2 cellular contexts compared by ENCODE assay signal in genomic region chr1:210558302-210558701, GRCh38.
TF ChIP-seq lines count a peak whose summit lies in the region.

No MANE protein-coding gene starts in this region.

TF ChIP-seq in HEK293, 187 proteins besides CTCF, POLR2A, EP300 and RAD21 (continued from another document):
- TF ChIP-seq PRDM10 (tag by site-specific recombination; IDR thresholded peaks at IDR 0.05), result 0 out of 2 replicates have a peak, but pooled peaks have one; percentile 21
- 0 out of 2 replicates have a peak, but pooled peaks have one; percentile 32 for TF ChIP-seq IKZF3 (tag by site-specific recombination; IDR thresholded peaks at IDR 0.05)
- TF ChIP-seq KLF17 (tag by site-specific recombination; IDR thresholded peaks at IDR 0.05), result no peak
- peak; percentile 43; the same call in 1 of the 2 replicates for TF ChIP-seq ZBTB17 (tag by site-specific recombination; IDR thresholded peaks at IDR 0.05)
- TF ChIP-seq FEZF1 (tag by site-specific recombination; IDR thresholded peaks at IDR 0.05), result peak; percentile 26; the same call in 1 of the 2 replicates
- peak; percentile 60; the same call in 1 of the 2 replicates for TF ChIP-seq ZSCAN23 (tag by site-specific recombination; IDR thresholded peaks at IDR 0.05)
- peak; percentile 94 for TF ChIP-seq MZF1 (tag by site-specific recombination; IDR thresholded peaks at IDR 0.05; ENCODE audit: borderline replicate concordance)
- no peak for TF ChIP-seq ZNF248 (tag by site-specific recombination; IDR thresholded peaks at IDR 0.05)
- TF ChIP-seq ATF2 (tag by site-specific recombination; IDR thresholded peaks at IDR 0.05; ENCODE audit: low read depth), result peak; percentile 80
- TF ChIP-seq ZIC2 (tag by site-specific recombination; IDR thresholded peaks at IDR 0.05), result no peak
- no peak for TF ChIP-seq ZNF629 (tag by site-specific recombination; IDR thresholded peaks at IDR 0.05)
- TF ChIP-seq ZNF518A (tag by site-specific recombination; conservative IDR thresholded peaks at IDR 0.05; ENCODE audit: low read depth), result 0 out of 2 replicates have a peak, but pooled peaks have one; percentile 13

TF ChIP-seq in K562, 482 proteins besides CTCF, POLR2A, EP300 and RAD21 (continued from another document):
- TF ChIP-seq TAF1 (IDR thresholded peaks at IDR 0.05; ENCODE audit: control insufficient read depth, extremely low read depth, insufficient read depth, low read length, severe bottlenecking) (no peak), HDGF (IDR thresholded peaks at IDR 0.05) (no peak), ZNF592 (IDR thresholded peaks at IDR 0.05) (no peak), GABPA (tag; conservative IDR thresholded peaks at IDR 0.05; ENCODE audit: low read depth) (no peak), VEZF1 (CRISPR knock-in tag; IDR thresholded peaks at IDR 0.05) (peak; percentile 37; the same call in 1 of the 2 replicates), ZNF175 (CRISPR knock-in tag; IDR thresholded peaks at IDR 0.05; ENCODE audit: low read depth) (0 out of 2 replicates have a peak, but pooled peaks have one; percentile 38), CBFA2T3 (IDR thresholded peaks at IDR 0.05) (peak; percentile 68), NFIC (IDR thresholded peaks at IDR 0.05) (peak; percentile 95), HMBOX1 (IDR thresholded peaks at IDR 0.05) (no peak), ZNF24 (IDR thresholded peaks at IDR 0.05) (no peak), TAL1 (IDR thresholded peaks at IDR 0.05) (0 out of 2 replicates have a peak, but pooled peaks have one; percentile 36), ARID1B (IDR thresholded peaks at IDR 0.05) (peak; percentile 67), DPF2 (IDR thresholded peaks at IDR 0.05) (peak; percentile 58; the same call in 1 of the 2 replicates), MLLT1 (IDR thresholded peaks at IDR 0.05) (no peak), JUND (IDR thresholded peaks at IDR 0.05; ENCODE audit: borderline replicate concordance, low read depth, low read length) (peak; percentile 31; the same call in 1 of the 2 replicates), JUND (tag; IDR thresholded peaks at IDR 0.05; ENCODE audit: borderline replicate concordance, low read depth, low read length) (no peak; the same call in 2 of the 3 replicates), HDAC3 (IDR thresholded peaks at IDR 0.05; ENCODE audit: borderline replicate concordance, partially characterized antibody) (no peak), HLTF (IDR thresholded peaks at IDR 0.05) (no peak), L3MBTL2 (IDR thresholded peaks at IDR 0.05) (no peak), NRF1 (conservative IDR thresholded peaks at IDR 0.05 in 1 of 2, IDR thresholded peaks at IDR 0.05 in 1 of 2) (0 out of 4 replicates have a peak, but pooled peaks of 1 of the 2 experiments have one; percentile 21), ZNF75A (CRISPR knock-in tag; IDR thresholded peaks at IDR 0.05) (no peak), NFIX (CRISPR knock-in tag; IDR thresholded peaks at IDR 0.05; ENCODE audit: low read depth) (peak; percentile 85), MYC (IDR thresholded peaks at IDR 0.05; ENCODE audit: low read depth, low read length) (peak; percentile 44; the same call in 1 of the 2 replicates), MYC (CRISPR knock-in tag; IDR thresholded peaks at IDR 0.05; ENCODE audit: borderline replicate concordance, low read depth) (no peak), HEY1 (CRISPR knock-in tag; IDR thresholded peaks at IDR 0.05; ENCODE audit: borderline replicate concordance) (no peak), CBFA2T2 (conservative IDR thresholded peaks at IDR 0.05) (peak; percentile 35; the same call in 1 of the 2 replicates), KLF16 (IDR thresholded peaks at IDR 0.05) (peak; percentile 34; the same call in 1 of the 2 replicates), TCF3 (CRISPR knock-in tag; IDR thresholded peaks at IDR 0.05) (0 out of 2 replicates have a peak, but pooled peaks have one; percentile 34), ZNF395 (CRISPR knock-in tag; IDR thresholded peaks at IDR 0.05) (0 out of 2 replicates have a peak, but pooled peaks have one; percentile 14), KDM4B (IDR thresholded peaks at IDR 0.05; ENCODE audit: borderline replicate concordance in 2 of 2, low read depth in 1 of 2) (no peak)
